Comparison of ENCODE assay signal across 13 cellular contexts in the genomic region with DNA sequence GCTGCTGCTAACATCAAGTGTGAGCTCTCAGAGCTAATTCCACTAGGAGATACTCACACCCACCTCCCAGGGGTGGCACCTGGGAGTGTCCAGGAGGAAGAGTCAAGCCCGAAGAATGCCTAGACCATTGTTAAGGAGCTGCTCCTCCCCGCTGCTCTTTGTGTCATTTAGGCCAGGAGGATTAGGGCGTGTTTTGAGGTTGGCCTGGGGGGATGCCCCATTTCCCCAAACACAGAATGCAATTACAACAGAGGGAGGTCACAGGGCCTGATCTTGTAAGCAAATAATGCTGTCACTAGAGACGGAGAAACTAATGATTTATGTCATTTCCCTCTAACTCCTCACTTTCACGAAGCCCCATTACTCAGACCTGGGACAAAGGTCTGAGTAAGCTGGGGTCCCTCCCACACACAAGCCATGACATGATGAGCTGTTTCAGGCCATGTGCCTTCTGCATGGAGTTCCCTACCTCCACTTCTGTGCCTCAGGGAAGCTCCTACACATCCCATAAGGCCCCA.
DNase-seq lines count a peak whose midpoint lies in the region; ATAC-seq and TF ChIP-seq lines count a peak whose summit lies in the region.
"Had no signal": no experiment of that assay in that cellular context is flagged by ENCODE, and none has a peak within 500 bp of the region (broad histone marks: within the 10 kb centered on the region; RNA-seq: fewer than 3 reads in every experiment).

No MANE protein-coding gene starts in this region.

- H3K4me1 Mint-ChIP-seq in activated CD4-positive, alpha-beta T cell treated with anti-CD3 and anti-CD28 coated beads for 36 hours: no peaks in the 10 kb centered on the region
- H3K4me1 Mint-ChIP-seq in activated CD4-positive, alpha-beta T cell treated with anti-CD3 and anti-CD28 coated beads, Interleukin-2, amount 10 ng/mL, durations not matched to agents 7 days and 5 days: no peaks in the 10 kb centered on the region
- no peaks in the 10 kb centered on the region for H3K4me1 Mint-ChIP-seq in chondrocyte (ENCODE audit: low read depth)

- H3K36me3 ChIP-seq in upper lobe of right lung (no peaks in the 10 kb centered on the region), BE2C (no peaks in the 10 kb centered on the region)
- H3K36me3 ChIP-seq: heart right ventricle, right atrium auricular region had no signal

- no peaks in the 10 kb centered on the region for H3K4me1 ChIP-seq in upper lobe of right lung
- no peaks in the 10 kb centered on the region for H3K4me1 ChIP-seq in BE2C
- H3K4me1 ChIP-seq: heart right ventricle, right atrium auricular region had no signal

- peak overlapping the region; percentile 89 for H3K27ac ChIP-seq in epithelial cell of prostate
- H3K27ac ChIP-seq in upper lobe of right lung: no peak overlapping the region
- H3K27ac ChIP-seq: coronary artery, heart right ventricle, right atrium auricular region had no signal

- TF ChIP-seq CTCF in upper lobe of right lung (IDR thresholded peaks at IDR 0.05) (no peak), chondrocyte (IDR thresholded peaks at IDR 0.05) (no peak), BE2C (IDR thresholded peaks at IDR 0.05; ENCODE audit: low read depth, low read length) (no peak)

- no peaks in the 10 kb centered on the region for H3K36me3 Mint-ChIP-seq in activated CD4-positive, alpha-beta T cell treated with anti-CD3 and anti-CD28 coated beads for 36 hours (ENCODE audit: low read depth)
- H3K36me3 Mint-ChIP-seq in activated CD4-positive, alpha-beta T cell treated with anti-CD3 and anti-CD28 coated beads, Interleukin-2, amount 10 ng/mL, durations not matched to agents 7 days and 5 days (ENCODE audit: low read depth): no peaks in the 10 kb centered on the region
- no peaks in the 10 kb centered on the region for H3K36me3 Mint-ChIP-seq in chondrocyte (ENCODE audit: low read depth)

- ATAC-seq in activated CD4-positive, alpha-beta T cell treated with anti-CD3 and anti-CD28 coated beads for 36 hours: no peak
- peak; percentile 43 for ATAC-seq in upper lobe of right lung
- ATAC-seq: heart right ventricle had no signal

- peaks cover 3% of the 10 kb centered on the region for H3K9me3 Mint-ChIP-seq in activated CD4-positive, alpha-beta T cell treated with anti-CD3 and anti-CD28 coated beads for 36 hours (ENCODE audit: low read depth)
- H3K9me3 Mint-ChIP-seq in activated CD4-positive, alpha-beta T cell treated with anti-CD3 and anti-CD28 coated beads, Interleukin-2, amount 10 ng/mL, durations not matched to agents 7 days and 5 days: no peaks in the 10 kb centered on the region
- peaks cover 2% of the 10 kb centered on the region for H3K9me3 Mint-ChIP-seq in chondrocyte (ENCODE audit: low read depth)

- H3K27me3 Mint-ChIP-seq in activated CD4-positive, alpha-beta T cell treated with anti-CD3 and anti-CD28 coated beads for 36 hours: no peaks in the 10 kb centered on the region
- H3K27me3 Mint-ChIP-seq in activated CD4-positive, alpha-beta T cell treated with anti-CD3 and anti-CD28 coated beads, Interleukin-2, amount 10 ng/mL, durations not matched to agents 7 days and 5 days: no peaks in the 10 kb centered on the region
- H3K27me3 Mint-ChIP-seq in chondrocyte (ENCODE audit: low read depth): no peaks in the 10 kb centered on the region

- CTCF ChIA-PET in activated CD4-positive, alpha-beta T cell treated with anti-CD3 and anti-CD28 coated beads for 36 hours (lab: Charles Lee): no interaction called here
- CTCF ChIA-PET in activated CD4-positive, alpha-beta T cell treated with anti-CD3 and anti-CD28 coated beads, Interleukin-2, amount 10 ng/mL, durations not matched to agents 7 days and 5 days (lab: Charles Lee): interaction anchor here (1.7 kb wide), 1 partner anchor 17 kb away, joined by 3 read pairs; no protein-coding TSS in a partner anchor

- intact Hi-C loops in activated CD4-positive, alpha-beta T cell treated with anti-CD3 and anti-CD28 coated beads for 36 hours (cut with DNase I, micrococcal nuclease): no loop called here
- intact Hi-C loops in upper lobe of right lung (cut with DNase I): no loop called here

- peak; percentile 7 for DNase-seq in activated CD4-positive, alpha-beta T cell treated with anti-CD3 and anti-CD28 coated beads for 36 hours
- no peak for DNase-seq in activated CD4-positive, alpha-beta T cell treated with anti-CD3 and anti-CD28 coated beads, Interleukin-2, amount 10 ng/mL, durations not matched to agents 7 days and 5 days
- DNase-seq in NCI-H748 (lab: John Stamatoyannopoulos, UW; ENCODE audit: unreplicated experiment): peak; percentile 82
- DNase-seq in epithelial cell of prostate (ENCODE audit: low read depth, low spot score): peak; percentile 99
- no peak for DNase-seq in upper lobe of right lung
- DNase-seq in chondrocyte (ENCODE audit: low spot score): no peak
- no peak for DNase-seq in BE2C
- DNase-seq in superior temporal gyrus (ENCODE audit: extremely low spot score): no peak
- DNase-seq: activated CD4-positive, CD25-positive, alpha-beta regulatory T cell treated with anti-CD3 and anti-CD28 coated beads, Interleukin-2, amount 50 U/mL, for 72 hours; activated gamma-delta T cell treated with Interleukin-2 at 50 U/mL for 16 hours; heart right ventricle had no signal

- H3K4me3 ChIP-seq in upper lobe of right lung (no peak overlapping the region), BE2C (ENCODE audit: low read depth, low read length) (no peak overlapping the region)
- H3K4me3 ChIP-seq: coronary artery, heart right ventricle, right atrium auricular region had no signal

- no peaks in the 10 kb centered on the region for H3K9me3 ChIP-seq in upper lobe of right lung
- H3K9me3 ChIP-seq in BE2C: no peaks in the 10 kb centered on the region
- H3K9me3 ChIP-seq: heart right ventricle, right atrium auricular region had no signal

- H3K27ac Mint-ChIP-seq in activated CD4-positive, alpha-beta T cell treated with anti-CD3 and anti-CD28 coated beads for 36 hours: no peak overlapping the region
- no peak overlapping the region for H3K27ac Mint-ChIP-seq in activated CD4-positive, alpha-beta T cell treated with anti-CD3 and anti-CD28 coated beads, Interleukin-2, amount 10 ng/mL, durations not matched to agents 7 days and 5 days
- no peak overlapping the region for H3K27ac Mint-ChIP-seq in chondrocyte (ENCODE audit: unreplicated experiment)

- H3K4me3 Mint-ChIP-seq in activated CD4-positive, alpha-beta T cell treated with anti-CD3 and anti-CD28 coated beads for 36 hours: no peak overlapping the region
- H3K4me3 Mint-ChIP-seq in activated CD4-positive, alpha-beta T cell treated with anti-CD3 and anti-CD28 coated beads, Interleukin-2, amount 10 ng/mL, durations not matched to agents 7 days and 5 days: no peak overlapping the region
- H3K4me3 Mint-ChIP-seq in chondrocyte (ENCODE audit: unreplicated experiment): no peak overlapping the region

- H3K27me3 ChIP-seq in upper lobe of right lung (no peaks in the 10 kb centered on the region), BE2C (no peaks in the 10 kb centered on the region)
- H3K27me3 ChIP-seq: heart right ventricle, right atrium auricular region had no signal

- POLR2A ChIA-PET in activated CD4-positive, alpha-beta T cell treated with anti-CD3 and anti-CD28 coated beads for 36 hours (lab: Charles Lee): no interaction called here
- POLR2A ChIA-PET in activated CD4-positive, alpha-beta T cell treated with anti-CD3 and anti-CD28 coated beads, Interleukin-2, amount 10 ng/mL, durations not matched to agents 7 days and 5 days (lab: Charles Lee): no interaction called here

Comparison
In these comparisons a context has a peak if more than half of its experiments do, and no peak if none do; other contexts are left out.
1. DNase-seq: peak in activated CD4-positive, alpha-beta T cell treated with anti-CD3 and anti-CD28 coated beads for 36 hours (single experiment), NCI-H748 (single experiment) and epithelial cell of prostate (single experiment); none in activated CD4-positive, alpha-beta T cell treated with anti-CD3 and anti-CD28 coated beads, Interleukin-2, amount 10 ng/mL, durations not matched to agents 7 days and 5 days (single experiment), upper lobe of right lung (single experiment), chondrocyte (single experiment), BE2C (single experiment) and superior temporal gyrus (single experiment).